ENCODE assay signal across 1 cellular context in the genomic region with DNA sequence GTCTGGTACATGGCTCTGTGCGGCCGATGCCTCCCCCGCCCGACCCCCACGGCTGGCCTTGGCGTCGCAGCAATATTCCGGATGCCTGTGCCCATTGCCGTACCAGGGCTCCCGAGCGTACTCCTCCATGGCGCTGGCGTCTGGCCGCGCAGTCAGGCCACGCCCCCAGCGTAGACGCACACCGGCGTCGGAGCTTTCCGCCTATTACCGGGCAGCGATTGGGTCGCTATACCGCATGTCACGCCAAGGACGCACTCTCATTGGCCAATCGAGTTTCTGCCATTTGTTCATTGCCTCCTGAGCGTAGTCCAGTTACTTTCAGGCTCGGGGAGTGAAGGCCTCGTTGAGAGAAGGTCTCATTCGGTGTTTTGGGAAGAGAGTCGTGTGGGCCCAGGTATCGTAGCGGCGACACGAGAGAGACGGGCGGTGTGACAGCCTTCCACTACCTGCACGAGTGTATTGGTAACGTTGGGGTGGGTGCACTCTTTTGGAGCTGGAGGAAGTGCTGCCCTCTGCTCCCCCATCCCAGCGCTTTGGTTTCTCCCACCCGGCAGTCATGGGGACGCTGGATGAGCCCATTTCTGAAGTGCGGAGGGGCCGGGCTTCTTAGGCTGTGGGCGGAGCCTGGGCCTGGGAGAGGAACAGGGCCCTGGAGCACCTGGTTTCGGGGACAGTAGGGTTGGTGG.
TF ChIP-seq lines count a peak whose summit lies in the region.

A gene with protein sequence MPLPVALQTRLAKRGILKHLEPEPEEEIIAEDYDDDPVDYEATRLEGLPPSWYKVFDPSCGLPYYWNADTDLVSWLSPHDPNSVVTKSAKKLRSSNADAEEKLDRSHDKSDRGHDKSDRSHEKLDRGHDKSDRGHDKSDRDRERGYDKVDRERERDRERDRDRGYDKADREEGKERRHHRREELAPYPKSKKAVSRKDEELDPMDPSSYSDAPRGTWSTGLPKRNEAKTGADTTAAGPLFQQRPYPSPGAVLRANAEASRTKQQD (plus strand): TSS at position 310 of the 686 bp plus-strand sequence. CDS start 580 bp downstream, outside the sequence.
Gene TIMM17B, minus strand, starts transcription at position 148 of the 686 bp plus-strand sequence. Its CDS starts 19 bp downstream, at position 129.

TF ChIP-seq in HepG2, 621 proteins besides CTCF, POLR2A, EP300 and RAD21 (continued from another document and continues in another):
- TF ChIP-seq ZHX2 (IDR thresholded peaks at IDR 0.05; ENCODE audit: low read depth) (0 out of 2 replicates have a peak, but pooled peaks have one; percentile 22), ZHX2 (CRISPR knock-in tag; IDR thresholded peaks at IDR 0.05; ENCODE audit: borderline replicate concordance) (no peak), FOSL1 (CRISPR knock-in tag; IDR thresholded peaks at IDR 0.05; ENCODE audit: borderline replicate concordance) (no peak), SP2 (CRISPR knock-in tag; IDR thresholded peaks at IDR 0.05) (peak; percentile 84), MXI1 (IDR thresholded peaks at IDR 0.05; ENCODE audit: borderline replicate concordance, low read depth, low read length) (peak; percentile 55; the same call in 1 of the 3 replicates), ZNF672 (CRISPR knock-in tag; IDR thresholded peaks at IDR 0.05) (no peak), ZNF513 (CRISPR knock-in tag; conservative IDR thresholded peaks at IDR 0.05) (no peak), YY1 (IDR thresholded peaks at IDR 0.05; ENCODE audit: insufficient read depth, insufficient replicate concordance, low read depth, low read length) (peak; percentile 73), ZNF605 (CRISPR knock-in tag; IDR thresholded peaks at IDR 0.05) (peak; percentile 63; the same call in 1 of the 2 replicates), ZNF768 (CRISPR knock-in tag; IDR thresholded peaks at IDR 0.05) (0 out of 2 replicates have a peak, but pooled peaks have one; percentile 8), HDAC1 (CRISPR knock-in tag; IDR thresholded peaks at IDR 0.05) (0 out of 2 replicates have a peak, but pooled peaks have one; percentile 8), SP4 (CRISPR knock-in tag; IDR thresholded peaks at IDR 0.05) (peak; percentile 66), ZMYM4 (CRISPR knock-in tag; IDR thresholded peaks at IDR 0.05) (peak; percentile 50; the same call in 1 of the 2 replicates), ZNF543 (CRISPR knock-in tag; IDR thresholded peaks at IDR 0.05) (no peak), NFKBIZ (CRISPR knock-in tag; IDR thresholded peaks at IDR 0.05) (no peak), THAP9 (CRISPR knock-in tag; IDR thresholded peaks at IDR 0.05; ENCODE audit: borderline replicate concordance) (peak; percentile 53; the same call in 1 of the 2 replicates), CREM (IDR thresholded peaks at IDR 0.05) (peak; percentile 72; the same call in 1 of the 2 replicates), CREM (CRISPR knock-in tag; IDR thresholded peaks at IDR 0.05) (no peak), STAT5B (CRISPR knock-in tag; IDR thresholded peaks at IDR 0.05) (no peak), PHF8 (CRISPR knock-in tag; IDR thresholded peaks at IDR 0.05) (peak; percentile 80), SIX4 (CRISPR knock-in tag; IDR thresholded peaks at IDR 0.05) (no peak), MAX (IDR thresholded peaks at IDR 0.05) (peak; percentile 18; the same call in 1 of the 2 replicates), ZNF558 (CRISPR knock-in tag; IDR thresholded peaks at IDR 0.05; ENCODE audit: borderline replicate concordance) (peak; percentile 59; the same call in 1 of the 2 replicates), TAF1 (CRISPR knock-in tag; IDR thresholded peaks at IDR 0.05) (peak; percentile 75), ZBTB37 (CRISPR knock-in tag; IDR thresholded peaks at IDR 0.05) (no peak), NPAS2 (CRISPR knock-in tag; IDR thresholded peaks at IDR 0.05; ENCODE audit: borderline replicate concordance) (no peak), SSRP1 (CRISPR knock-in tag; IDR thresholded peaks at IDR 0.05) (no peak), SNRNP70 (IDR thresholded peaks at IDR 0.05; ENCODE audit: low read depth, low read length) (no peak), ZNF788 (CRISPR knock-in tag; IDR thresholded peaks at IDR 0.05; ENCODE audit: borderline replicate concordance) (peak; percentile 25; the same call in 1 of the 2 replicates), TRAFD1 (CRISPR knock-in tag; IDR thresholded peaks at IDR 0.05; ENCODE audit: borderline replicate concordance) (no peak), ZNF224 (CRISPR knock-in tag; IDR thresholded peaks at IDR 0.05) (no peak), ZNF747 (CRISPR knock-in tag; IDR thresholded peaks at IDR 0.05; ENCODE audit: borderline replicate concordance) (no peak), JARID2 (CRISPR knock-in tag; IDR thresholded peaks at IDR 0.05; ENCODE audit: insufficient replicate concordance) (no peak), ZBTB25 (CRISPR knock-in tag; IDR thresholded peaks at IDR 0.05) (no peak; the same call in 1 of the 2 replicates), FOXK1 (CRISPR knock-in tag; IDR thresholded peaks at IDR 0.05; ENCODE audit: borderline replicate concordance, low read depth) (0 out of 2 replicates have a peak, but pooled peaks have one; percentile 27), ZNF749 (CRISPR knock-in tag; IDR thresholded peaks at IDR 0.05; ENCODE audit: borderline replicate concordance) (no peak), RFXANK (CRISPR knock-in tag; IDR thresholded peaks at IDR 0.05) (peak; percentile 60; the same call in 1 of the 2 replicates), ZFX (CRISPR knock-in tag; IDR thresholded peaks at IDR 0.05; ENCODE audit: low read depth) (peak; percentile 90), RXRA (CRISPR knock-in tag; IDR thresholded peaks at IDR 0.05) (no peak), DR1 (CRISPR knock-in tag; IDR thresholded peaks at IDR 0.05) (peak; percentile 34; the same call in 1 of the 2 replicates), HOXA5 (CRISPR knock-in tag; IDR thresholded peaks at IDR 0.05) (0 out of 2 replicates have a peak, but pooled peaks have one; percentile 4), DPF2 (CRISPR knock-in tag; IDR thresholded peaks at IDR 0.05; ENCODE audit: borderline replicate concordance, low read depth) (no peak)
- TF ChIP-seq, protein P1, sequence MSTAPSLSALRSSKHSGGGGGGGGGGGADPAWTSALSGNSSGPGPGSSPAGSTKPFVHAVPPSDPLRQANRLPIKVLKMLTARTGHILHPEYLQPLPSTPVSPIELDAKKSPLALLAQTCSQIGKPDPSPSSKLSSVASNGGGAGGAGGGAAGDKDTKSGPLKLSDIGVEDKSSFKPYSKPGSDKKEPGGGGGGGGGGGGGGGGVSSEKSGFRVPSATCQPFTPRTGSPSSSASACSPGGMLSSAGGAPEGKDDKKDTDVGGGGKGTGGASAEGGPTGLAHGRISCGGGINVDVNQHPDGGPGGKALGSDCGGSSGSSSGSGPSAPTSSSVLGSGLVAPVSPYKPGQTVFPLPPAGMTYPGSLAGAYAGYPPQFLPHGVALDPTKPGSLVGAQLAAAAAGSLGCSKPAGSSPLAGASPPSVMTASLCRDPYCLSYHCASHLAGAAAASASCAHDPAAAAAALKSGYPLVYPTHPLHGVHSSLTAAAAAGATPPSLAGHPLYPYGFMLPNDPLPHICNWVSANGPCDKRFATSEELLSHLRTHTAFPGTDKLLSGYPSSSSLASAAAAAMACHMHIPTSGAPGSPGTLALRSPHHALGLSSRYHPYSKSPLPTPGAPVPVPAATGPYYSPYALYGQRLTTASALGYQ (CRISPR knock-in tag; IDR thresholded peaks at IDR 0.05): no peak
